Comparison of ENCODE assay signal across 35 cellular contexts in the genomic region with DNA sequence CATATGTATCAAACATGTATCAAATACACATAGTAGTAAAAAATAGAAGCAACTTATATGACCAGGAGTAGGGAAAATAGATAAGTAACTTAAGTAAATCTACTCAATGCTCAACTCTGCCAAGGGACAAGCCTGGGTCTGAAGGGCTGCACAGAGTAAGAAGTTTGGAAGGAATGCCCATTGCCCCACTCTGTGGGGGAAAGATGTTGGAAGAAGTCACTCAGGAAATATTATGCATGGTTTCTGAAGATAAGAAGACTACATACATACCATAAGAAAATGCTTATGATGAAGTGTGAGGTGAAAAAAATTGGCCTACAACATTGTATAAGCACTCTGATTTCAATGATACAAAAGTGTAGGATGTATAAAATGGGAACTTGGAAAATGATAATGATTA. TPM values are rescaled to one million over a fixed set of nuclear protein-coding genes. Genes with fewer than 3 reads are reported as not detected.
"Had no signal": no experiment of that assay in that cellular context is flagged by ENCODE, and none has a peak within 500 bp of the region (broad histone marks: within the 10 kb centered on the region; RNA-seq: fewer than 3 reads in every experiment).

No MANE protein-coding gene starts in this region.

- H3K4me1 Mint-ChIP-seq: activated B cell treated with CpG ODN at 0.5 μM for 24 hours; activated naive CD8-positive, alpha-beta T cell treated with anti-CD3 and anti-CD28 coated beads for 36 hours; IgD-negative memory B cell had no signal

- DNase-seq: activated B cell treated with CpG ODN at 0.5 μM for 24 hours; activated CD4-positive, alpha-beta memory T cell treated with anti-CD3 and anti-CD28 coated beads for 36 hours; activated CD4-positive, alpha-beta T cell treated with anti-CD3 and anti-CD28 coated beads for 4 hours; activated CD4-positive, alpha-beta T cell treated with anti-CD3 and anti-CD28 coated beads, Interleukin-2, amount 50 U/mL, for 1 hour; activated CD4-positive, CD25-positive, alpha-beta regulatory T cell treated with anti-CD3 and anti-CD28 coated beads, Interleukin-2, amount 50 U/mL, for 72 hours; activated CD8-positive, alpha-beta memory T cell treated with anti-CD3 and anti-CD28 coated beads, Interleukin-2, amount 50 U/mL, for 4 hours; activated effector memory CD4-positive, alpha-beta T cell treated with Interleukin-2 at 50 U/mL for 16 hours; activated naive CD4-positive, alpha-beta T cell; activated naive CD4-positive, alpha-beta T cell treated with anti-CD3 and anti-CD28 coated beads, Interleukin-2, amount 50 U/mL, for 16 hours; activated naive CD8-positive, alpha-beta T cell treated with anti-CD3 and anti-CD28 coated beads for 36 hours; activated T-cell treated with anti-CD3 and anti-CD28 coated beads for 4 hours; activated T-cell treated with anti-CD3 and anti-CD28 coated beads, Interleukin-2, amount 50 U/mL, for 4 hours; amniotic stem cell; aorta; cerebellar nuclear complex; Kasumi-1; KG1; MM.1S; MV-4-11; NCI-H1092; NCI-H1436 treated with DMSO at 0.1 percent for 48 hours; NCI-H1694 treated with DMSO at 0.1 percent for 48 hours; NCI-H2029; NCI-H2171; NCI-H446; NCI-H510A treated with DMSO at 0.1 percent for 48 hours; NCI-H526 treated with DMSO at 0.1 percent for 48 hours; NCI-H774; SHP77; SW 1271; T-helper 1 cell; T-helper 2 cell; T-helper 9 cell had no signal

- H3K27me3 Mint-ChIP-seq: activated CD4-positive, alpha-beta memory T cell treated with anti-CD3 and anti-CD28 coated beads for 36 hours; activated naive CD8-positive, alpha-beta T cell treated with anti-CD3 and anti-CD28 coated beads for 36 hours; IgD-negative memory B cell had no signal

- H3K4me3 ChIP-seq: SJSA1 had no signal

- H3K4me3 Mint-ChIP-seq: activated B cell treated with CpG ODN at 0.5 μM for 24 hours; activated CD4-positive, alpha-beta memory T cell treated with anti-CD3 and anti-CD28 coated beads for 36 hours; activated naive CD8-positive, alpha-beta T cell treated with anti-CD3 and anti-CD28 coated beads for 36 hours; activated T-cell treated with anti-CD3 and anti-CD28 coated beads, Interleukin-2, amount 50 U/mL, for 4 hours; IgD-negative memory B cell had no signal

- H3K9me3 Mint-ChIP-seq: activated naive CD8-positive, alpha-beta T cell treated with anti-CD3 and anti-CD28 coated beads for 36 hours; activated T-cell treated with anti-CD3 and anti-CD28 coated beads, Interleukin-2, amount 50 U/mL, for 4 hours had no signal

- H3K27ac Mint-ChIP-seq: activated B cell treated with CpG ODN at 0.5 μM for 24 hours; activated CD4-positive, alpha-beta memory T cell treated with anti-CD3 and anti-CD28 coated beads for 36 hours; activated naive CD8-positive, alpha-beta T cell treated with anti-CD3 and anti-CD28 coated beads for 36 hours; IgD-negative memory B cell had no signal

- H3K36me3 Mint-ChIP-seq: activated CD4-positive, alpha-beta memory T cell treated with anti-CD3 and anti-CD28 coated beads for 36 hours; activated naive CD8-positive, alpha-beta T cell treated with anti-CD3 and anti-CD28 coated beads for 36 hours; IgD-negative memory B cell had no signal

RNA-seq across cellular contexts. Expression of gene LAMB4, which starts 54.0 kb away (rescaled TPM):
- total RNA-seq: activated B cell treated with CpG ODN at 0.5 μM for 24 hours; activated CD4-positive, alpha-beta memory T cell treated with anti-CD3 and anti-CD28 coated beads for 36 hours; activated T-cell treated with anti-CD3 and anti-CD28 coated beads, Interleukin-2, amount 50 U/mL, for 4 hours had no signal
